ENCODE assay signal across 12 cellular contexts in the genomic region with DNA sequence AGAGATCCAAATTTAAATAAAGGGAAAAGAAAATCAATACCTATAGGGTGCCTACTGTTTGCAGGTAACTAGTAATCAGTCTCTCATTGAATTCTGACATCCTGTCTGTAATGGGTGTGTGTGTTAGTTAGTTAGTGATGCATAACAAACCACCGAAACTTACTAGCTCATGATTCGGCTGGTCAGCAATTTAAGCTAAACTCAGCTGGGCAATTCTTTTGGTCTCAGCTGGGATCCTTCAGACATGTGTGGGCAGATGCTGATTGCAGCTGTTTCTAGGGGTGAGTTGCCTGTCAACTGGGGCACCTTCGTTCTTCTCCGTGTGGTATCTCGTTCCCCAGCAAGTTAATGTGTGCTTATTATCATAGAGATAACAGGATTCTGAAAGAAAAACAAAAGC. TPM values are rescaled to one million over a fixed set of nuclear protein-coding genes. Genes with fewer than 3 reads are reported as not detected.
DNase-seq lines count a peak whose midpoint lies in the region; ATAC-seq and TF ChIP-seq lines count a peak whose summit lies in the region.
"Had no signal": no experiment of that assay in that cellular context is flagged by ENCODE, and none has a peak within 500 bp of the region (broad histone marks: within the 10 kb centered on the region; RNA-seq: fewer than 3 reads in every experiment).

No MANE protein-coding gene starts in this region.

- peak overlapping the region; percentile 79 for H3K27ac Mint-ChIP-seq in CD4-positive, alpha-beta T cell
- peak overlapping the region; percentile 11 for H3K27ac Mint-ChIP-seq in activated naive CD8-positive, alpha-beta T cell treated with anti-CD3 and anti-CD28 coated beads, Interleukin-2, amount 10 ng/mL, durations not matched to agents 7 days and 5 days

- CTCF ChIA-PET in CD4-positive, alpha-beta T cell (lab: Charles Lee) = no interaction called here

- no peaks in the 10 kb centered on the region for H3K9me3 ChIP-seq in CD4-positive, alpha-beta T cell (ENCODE audit: control insufficient read depth, low read length)
- no peaks in the 10 kb centered on the region for H3K9me3 ChIP-seq in adrenal gland (replicated peaks in 1 of 3)
- H3K9me3 ChIP-seq: gastroesophageal sphincter had no signal

- H3K36me3 ChIP-seq in adrenal gland (replicated peaks in 1 of 2) = no peaks in the 10 kb centered on the region
- H3K36me3 ChIP-seq: gastroesophageal sphincter had no signal

- H3K36me3 Mint-ChIP-seq in CD4-positive, alpha-beta T cell (ENCODE audit: low read depth) = peaks cover 34% of the 10 kb centered on the region
- peaks cover 33% of the 10 kb centered on the region for H3K36me3 Mint-ChIP-seq in activated naive CD8-positive, alpha-beta T cell treated with anti-CD3 and anti-CD28 coated beads, Interleukin-2, amount 10 ng/mL, durations not matched to agents 7 days and 5 days

- H3K9me3 Mint-ChIP-seq in CD4-positive, alpha-beta T cell = no peaks in the 10 kb centered on the region
- peaks cover 6% of the 10 kb centered on the region for H3K9me3 Mint-ChIP-seq in activated naive CD8-positive, alpha-beta T cell treated with anti-CD3 and anti-CD28 coated beads, Interleukin-2, amount 10 ng/mL, durations not matched to agents 7 days and 5 days

- H3K4me1 Mint-ChIP-seq in CD4-positive, alpha-beta T cell (ENCODE audit: low read depth) = peaks cover 66% of the 10 kb centered on the region
- H3K4me1 Mint-ChIP-seq in activated naive CD8-positive, alpha-beta T cell treated with anti-CD3 and anti-CD28 coated beads, Interleukin-2, amount 10 ng/mL, durations not matched to agents 7 days and 5 days = peaks cover 22% of the 10 kb centered on the region

- WGBS in adrenal gland, 4 donors = 65 to 85% (median 71%) methylated on average over 5 of the region's 5 CpGs

- peak overlapping the region; percentile 30 for H3K4me3 Mint-ChIP-seq in CD4-positive, alpha-beta T cell
- H3K4me3 Mint-ChIP-seq in activated naive CD8-positive, alpha-beta T cell treated with anti-CD3 and anti-CD28 coated beads, Interleukin-2, amount 10 ng/mL, durations not matched to agents 7 days and 5 days = no peak overlapping the region

- intact Hi-C loops in CD4-positive, alpha-beta T cell (cut with DNase I, micrococcal nuclease) = loop anchor here (5.0 to 10.0 kb wide), 5 partner anchors 35 to 280 kb away; partner anchors contain the start of genes ZNF669 (in 2 of the 2), AHCTF1 (in 1 of the 2) and ZNF496 (in 1 of the 2)
- intact Hi-C loops in adrenal gland (cut with DNase I) = no loop called here

- no peaks in the 10 kb centered on the region for H3K27me3 Mint-ChIP-seq in CD4-positive, alpha-beta T cell
- no peaks in the 10 kb centered on the region for H3K27me3 Mint-ChIP-seq in activated naive CD8-positive, alpha-beta T cell treated with anti-CD3 and anti-CD28 coated beads, Interleukin-2, amount 10 ng/mL, durations not matched to agents 7 days and 5 days

- TF ChIP-seq POLR2A in adrenal gland (IDR thresholded peaks at IDR 0.05) = no peak

- H3K4me1 ChIP-seq in adrenal gland (replicated peaks in 1 of 2) = peaks cover 0 to 22% of the 10 kb centered on the region in 2 donors

- H3K4me3 ChIP-seq in adrenal gland = no peak overlapping the region
- H3K4me3 ChIP-seq: gastroesophageal sphincter, MG63 had no signal

- ATAC-seq in CD4-positive, alpha-beta T cell (ENCODE audit: poor library complexity) = no peak
- peak; percentile 54 for ATAC-seq in GM19372 (IDR thresholded peaks at IDR 0.05; ENCODE audit: low read depth, unreplicated experiment)
- ATAC-seq in HG03095 (IDR thresholded peaks at IDR 0.05; ENCODE audit: unreplicated experiment) = peak; percentile 59
- no peak for ATAC-seq in activated naive CD8-positive, alpha-beta T cell treated with anti-CD3 and anti-CD28 coated beads, Interleukin-2, amount 10 ng/mL, durations not matched to agents 7 days and 5 days (ENCODE audit: low read depth)
- ATAC-seq: gastroesophageal sphincter, right cardiac atrium had no signal

- H3K27ac ChIP-seq in CD4-positive, alpha-beta T cell (ENCODE audit: low read depth, low read length) = no peak overlapping the region
- no peak overlapping the region for H3K27ac ChIP-seq in adrenal gland

- POLR2A ChIA-PET in CD4-positive, alpha-beta T cell (lab: Charles Lee) = no interaction called here
- POLR2A ChIA-PET in activated naive CD8-positive, alpha-beta T cell treated with anti-CD3 and anti-CD28 coated beads, Interleukin-2, amount 10 ng/mL, durations not matched to agents 7 days and 5 days (lab: Charles Lee) = no interaction called here

- no peak for TF ChIP-seq CTCF in CD4-positive, alpha-beta T cell (IDR thresholded peaks at IDR 0.05)
- TF ChIP-seq CTCF in adrenal gland (IDR thresholded peaks at IDR 0.05) = no peak

- DNase-seq in CD4-positive, alpha-beta T cell = no peak
- DNase-seq in activated naive CD8-positive, alpha-beta T cell treated with anti-CD3 and anti-CD28 coated beads, Interleukin-2, amount 10 ng/mL, durations not matched to agents 7 days and 5 days = no peak
- DNase-seq in NCI-H2227 (lab: John Stamatoyannopoulos, UW; ENCODE audit: unreplicated experiment) (no peak), C1 segment of cervical spinal cord (lab: John Stamatoyannopoulos, UW) (no peak), adrenal gland (no peak), NCI-H2081 treated with DMSO at 0.1 percent for 48 hours (lab: John Stamatoyannopoulos, UW) (no peak)
- DNase-seq: COR-L47, MG63, right cardiac atrium had no signal

- no peaks in the 10 kb centered on the region for H3K27me3 ChIP-seq in CD4-positive, alpha-beta T cell (ENCODE audit: control insufficient read depth, insufficient read depth, low read length)
- no peaks in the 10 kb centered on the region for H3K27me3 ChIP-seq in adrenal gland
- H3K27me3 ChIP-seq: gastroesophageal sphincter had no signal

RNA-seq across cellular contexts. Expression of gene ZNF124, which starts 40.2 kb away (rescaled TPM):
- 10 to 100 TPM; 18.3 to 20.0 TPM for total RNA-seq in CD4-positive, alpha-beta T cell
- 10 to 100 TPM; 28.6 to 29.0 TPM for total RNA-seq in activated naive CD8-positive, alpha-beta T cell treated with anti-CD3 and anti-CD28 coated beads, Interleukin-2, amount 10 ng/mL, durations not matched to agents 7 days and 5 days
- 10 to 100 TPM in 7 of 8 donors, 1 to 10 TPM in 1; 8.7 to 21.7 (median 14.3) TPM for total RNA-seq in adrenal gland
- polyA plus RNA-seq in adrenal gland = 1 to 10 TPM in 2 of 3 donors, under 1 TPM in 1; 0.97 to 2.3 (median 1.3) TPM

RNA-seq across cellular contexts. Expression of gene VN1R5, which starts 43.9 kb away (rescaled TPM):
- not detected for total RNA-seq in CD4-positive, alpha-beta T cell
- not detected for total RNA-seq in activated naive CD8-positive, alpha-beta T cell treated with anti-CD3 and anti-CD28 coated beads, Interleukin-2, amount 10 ng/mL, durations not matched to agents 7 days and 5 days
- total RNA-seq in adrenal gland = not detected
- not detected for polyA plus RNA-seq in adrenal gland
- total RNA-seq: gastroesophageal sphincter, right cardiac atrium had no signal
- polyA plus RNA-seq: right cardiac atrium had no signal

Comparison
In these comparisons a context has a peak if more than half of its experiments do, and no peak if none do; other contexts are left out.
1. ATAC-seq: peak in GM19372 (single experiment) and HG03095 (single experiment); none in CD4-positive, alpha-beta T cell (single experiment) and activated naive CD8-positive, alpha-beta T cell treated with anti-CD3 and anti-CD28 coated beads, Interleukin-2, amount 10 ng/mL, durations not matched to agents 7 days and 5 days (single experiment).
2. intact Hi-C loops: an anchor here in CD4-positive, alpha-beta T cell (5.0 to 10.0 kb wide); none called in adrenal gland.